In genomic region chr5:69364414-69364813, GRCh38 we compare ENCODE assay signal across 1 cellular context.
TF ChIP-seq lines count a peak whose summit lies in the region.

No MANE protein-coding gene starts in this region.

TF ChIP-seq in HepG2, 621 proteins besides CTCF, POLR2A, EP300 and RAD21:
- TF ChIP-seq BORCS8-MEF2B (CRISPR knock-in tag; IDR thresholded peaks at IDR 0.05) (no peak), STAG1 (CRISPR knock-in tag; IDR thresholded peaks at IDR 0.05) (peak; percentile 32; the same call in 1 of the 2 replicates)
